Comparison of ENCODE assay signal across 22 cellular contexts in the genomic region with DNA sequence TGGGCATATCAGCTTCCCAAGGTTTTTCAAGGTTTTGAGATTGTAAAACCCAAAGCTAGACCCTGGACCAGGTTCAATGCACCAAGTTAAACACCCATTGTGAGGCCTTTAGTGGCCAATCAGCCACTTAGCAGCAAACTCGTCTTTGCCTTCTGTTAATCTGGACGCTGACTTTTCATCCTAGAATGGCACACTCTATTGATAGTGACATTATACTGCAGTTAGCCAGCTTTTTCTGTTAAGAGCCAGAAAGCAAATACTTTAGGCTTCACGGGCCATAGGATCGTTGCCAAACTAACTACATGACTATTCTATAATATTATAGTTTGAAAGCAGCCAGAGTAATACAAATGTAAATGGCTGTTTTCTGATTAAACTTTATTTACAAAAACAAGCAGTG.
"Had no signal": no experiment of that assay in that cellular context is flagged by ENCODE, and none has a peak within 500 bp of the region (broad histone marks: within the 10 kb centered on the region; RNA-seq: fewer than 3 reads in every experiment).

No MANE protein-coding gene starts in this region.

- ATAC-seq: Panc1, PC-3, T-cell had no signal

- H3K9me3 ChIP-seq: SK-N-SH had no signal

- H3K27ac ChIP-seq: RWPE1 had no signal

- DNase-seq: KBM-7; MV-4-11; NCI-H1048; NCI-H1105; NCI-H1417; NCI-H146; NCI-H1694 treated with DMSO at 0.1 percent for 48 hours; NCI-H1930; NCI-H2081; NCI-H2107; NCI-H2227 treated with DMSO at 0.1 percent for 48 hours; NCI-H524; NCI-H526 treated with DMSO at 0.1 percent for 48 hours; NCI-H748 treated with DMSO at 0.1 percent for 48 hours; NK-92 treated with Interleukin-12 subunit alpha and Interleukin-12 subunit beta, amount 100 ng/mL, for 24 hours; PC-3; SHP77; SK-N-SH; SW 1271; T-cell had no signal

- H3K4me2 ChIP-seq: SK-N-SH had no signal
